ENCODE assay signal across 9 cellular contexts in genomic region chr19:44260343-44260681, GRCh38. TPM values are rescaled to one million over a fixed set of nuclear protein-coding genes. Genes with fewer than 3 reads are reported as not detected.
DNase-seq lines count a peak whose midpoint lies in the region; ATAC-seq and TF ChIP-seq lines count a peak whose summit lies in the region.
"Had no signal": no experiment of that assay in that cellular context is flagged by ENCODE, and none has a peak within 500 bp of the region (broad histone marks: within the 10 kb centered on the region; RNA-seq: fewer than 3 reads in every experiment).

No MANE protein-coding gene starts in this region.

- H3K36me3 ChIP-seq in skeletal muscle satellite cell (ENCODE audit: insufficient read depth, low read length): no peaks in the 10 kb centered on the region

- peaks cover 5% of the 10 kb centered on the region for H3K9me3 ChIP-seq in skeletal muscle satellite cell (replicated peaks; ENCODE audit: low read length)

- intact Hi-C loops in activated CD4-positive, alpha-beta memory T cell treated with anti-CD3 and anti-CD28 coated beads for 36 hours (cut with micrococcal nuclease): no loop called here
- intact Hi-C loops in left cardiac atrium (cut with DNase I): no loop called here
- intact Hi-C loops in lower leg skin (cut with DNase I; ENCODE audit: low total_unique reads): no loop called here

- no peak overlapping the region for H3K27ac Mint-ChIP-seq in activated CD4-positive, alpha-beta memory T cell treated with anti-CD3 and anti-CD28 coated beads for 36 hours

- DNase-seq in DMS 273 (lab: John Stamatoyannopoulos, UW; ENCODE audit: unreplicated experiment) (peak; percentile 43), DMS 273 treated with DMSO at 0.1 percent for 48 hours (lab: John Stamatoyannopoulos, UW) (no peak), left cardiac atrium (no peak), middle frontal gyrus (ENCODE audit: extremely low spot score, low spot score) (no peak), ecto neural progenitor cell (ENCODE audit: low spot score) (no peak), lower leg skin (ENCODE audit: low spot score in 2 of 2) (no peak)
- DNase-seq in activated CD4-positive, alpha-beta memory T cell treated with anti-CD3 and anti-CD28 coated beads for 36 hours: no peak

- POLR2A ChIA-PET in activated CD4-positive, alpha-beta memory T cell treated with anti-CD3 and anti-CD28 coated beads for 36 hours (lab: Charles Lee): no interaction called here

- peaks cover 6% of the 10 kb centered on the region for H3K4me1 ChIP-seq in skeletal muscle satellite cell (ENCODE audit: control insufficient read depth, insufficient read depth, low read length)

- no peaks in the 10 kb centered on the region for H3K27me3 Mint-ChIP-seq in activated CD4-positive, alpha-beta memory T cell treated with anti-CD3 and anti-CD28 coated beads for 36 hours

- CTCF ChIA-PET in activated CD4-positive, alpha-beta memory T cell treated with anti-CD3 and anti-CD28 coated beads for 36 hours (lab: Charles Lee): no interaction called here

- no peak for TF ChIP-seq POLR2A in lower leg skin (IDR thresholded peaks at IDR 0.05)

- peaks cover 4% of the 10 kb centered on the region for H3K4me1 Mint-ChIP-seq in activated CD4-positive, alpha-beta memory T cell treated with anti-CD3 and anti-CD28 coated beads for 36 hours (ENCODE audit: low read depth)

- H3K4me3 Mint-ChIP-seq in activated CD4-positive, alpha-beta memory T cell treated with anti-CD3 and anti-CD28 coated beads for 36 hours: peak overlapping the region; percentile 28

- ATAC-seq in left cardiac atrium: peak; percentile 17 to 57

- H3K4me3 ChIP-seq in skeletal muscle satellite cell (ENCODE audit: low read length) (peak overlapping the region; percentile 79), lower leg skin (ENCODE audit: low read depth, poor library complexity, severe bottlenecking) (no peak overlapping the region)

- 8 to 13% methylated on average over 7 of the region's 7 CpGs for WGBS in lower leg skin, 2 donors

- peak overlapping the region; percentile 25 for H3K9ac ChIP-seq in skeletal muscle satellite cell (ENCODE audit: low read depth, low read length)

- H3K27me3 ChIP-seq in skeletal muscle satellite cell (ENCODE audit: control insufficient read depth, insufficient read depth, low read length): no peaks in the 10 kb centered on the region

- peaks cover 37% of the 10 kb centered on the region for H3K36me3 Mint-ChIP-seq in activated CD4-positive, alpha-beta memory T cell treated with anti-CD3 and anti-CD28 coated beads for 36 hours

- TF ChIP-seq CTCF in lower leg skin (IDR thresholded peaks at IDR 0.05): no peak

- peak overlapping the region; percentile 93 for H3K4me2 ChIP-seq in skeletal muscle satellite cell (ENCODE audit: low read length)

- peaks cover 76% of the 10 kb centered on the region for H3K9me3 Mint-ChIP-seq in activated CD4-positive, alpha-beta memory T cell treated with anti-CD3 and anti-CD28 coated beads for 36 hours

RNA-seq across cellular contexts. Expression of gene ZNF233, which starts 0.6 kb away (rescaled TPM):
- total RNA-seq in activated CD4-positive, alpha-beta memory T cell treated with anti-CD3 and anti-CD28 coated beads for 36 hours: under 1 TPM in 1 of 2 experiments, not detected in 1; 0.12 TPM
- total RNA-seq in left cardiac atrium: 1 to 10 TPM; 3.4 to 5.5 TPM
- total RNA-seq in skeletal muscle satellite cell (2012; rRNA removed): under 0.01 and 0.22 TPM in 2 replicates
- total RNA-seq in lower leg skin: 1 to 10 TPM in 1 of 4 donors, under 1 TPM in 1, not detected in 2; 0.06 to 1.4 TPM
- total RNA-seq: A172 had no signal

RNA-seq across cellular contexts. Expression of gene ZNF235, which starts 44.5 kb away (rescaled TPM):
- 1 to 10 TPM; 1.2 to 1.3 TPM for total RNA-seq in activated CD4-positive, alpha-beta memory T cell treated with anti-CD3 and anti-CD28 coated beads for 36 hours
- total RNA-seq in left cardiac atrium (1 to 10 TPM; 3.3 to 4.3 TPM), lower leg skin (1 to 10 TPM; 3.6 to 4.5 (median 4.1) TPM)
- total RNA-seq in skeletal muscle satellite cell (2012; rRNA removed): 1.8 and 2.8 TPM in 2 replicates

RNA-seq across cellular contexts. Expression of gene ZNF227, which starts 48.0 kb away (rescaled TPM):
- total RNA-seq in activated CD4-positive, alpha-beta memory T cell treated with anti-CD3 and anti-CD28 coated beads for 36 hours: 10 to 100 TPM; 13.5 TPM
- 10 to 100 TPM; 11.1 to 12.9 TPM for total RNA-seq in left cardiac atrium
- 11.4 and 14.2 TPM in 2 replicates for total RNA-seq in skeletal muscle satellite cell (2012; rRNA removed)
- 10 to 100 TPM; 10.1 to 15.5 (median 13.4) TPM for total RNA-seq in lower leg skin
